ENCODE assay signal across 8 cellular contexts in genomic region chr19:5369962-5370367, GRCh38. TPM values are rescaled to one million over a fixed set of nuclear protein-coding genes. Genes with fewer than 3 reads are reported as not detected.
DNase-seq lines count a peak whose midpoint lies in the region; ATAC-seq and TF ChIP-seq lines count a peak whose summit lies in the region.

No MANE protein-coding gene starts in this region.

- peak; percentile 80 for TF ChIP-seq CTCF in Panc1 (IDR thresholded peaks at IDR 0.05)

- POLR2A ChIA-PET in Panc1 (lab: Charles Lee), result no interaction called here

- no peak overlapping the region for H3K27ac ChIP-seq in Panc1 (ENCODE audit: low read length)

- in situ Hi-C loops in Panc1 (cut with HindIII; ENCODE audit: low pct_unique_long_range_greater_than_20kb, low sequenced_read_pairs), result no loop called here

- no peaks in the 10 kb centered on the region for H3K9me3 ChIP-seq in Panc1 (ENCODE audit: control insufficient read depth, insufficient read depth, low read depth, low read length)

- intact Hi-C loops in Panc1 (cut with micrococcal nuclease; ENCODE audit: unreplicated experiment), result no loop called here

- DNase-seq in NCI-H446 (lab: John Stamatoyannopoulos, UW), result peak; percentile 42 to 62
- no peak for DNase-seq in NCI-H446 treated with DMSO at 0.1 percent for 48 hours (lab: John Stamatoyannopoulos, UW)
- DNase-seq in Panc1 (ENCODE audit: low read depth, low spot score), result no peak
- DNase-seq in activated naive CD4-positive, alpha-beta T cell treated with anti-CD3 and anti-CD28 coated beads, Interleukin-2, amount 50 U/mL, for 16 hours, result peak; percentile 57
- peak; percentile 87 for DNase-seq in islet precursor cell
- DNase-seq in stimulated activated CD8-positive, alpha-beta memory T cell treated with anti-CD3 and anti-CD28 coated beads, Interleukin-12 subunit alpha, Interleukin-12 subunit beta, amount 100 ng/mL, for 4 hours (ENCODE audit: low read depth), result peak; percentile 5
- no peak for DNase-seq in NCI-H526 treated with DMSO at 0.1 percent for 48 hours (lab: John Stamatoyannopoulos, UW)

- no peaks in the 10 kb centered on the region for H3K4me1 ChIP-seq in Panc1 (ENCODE audit: control insufficient read depth, insufficient read depth, low read length)

- no TSS peak for BruUV-seq in Panc1 (replicated peaks; lab: Mats Ljungman, UMichigan)

- no peaks in the 10 kb centered on the region for H3K36me3 ChIP-seq in Panc1 (ENCODE audit: control insufficient read depth, insufficient read depth, low read length)

- no peaks in the 10 kb centered on the region for H3K27me3 ChIP-seq in Panc1 (ENCODE audit: control insufficient read depth, insufficient read depth, low read length)

- ATAC-seq in Panc1 (no peak), GM21576 (IDR thresholded peaks at IDR 0.05; ENCODE audit: unreplicated experiment) (no peak)

- no peak overlapping the region for H3K4me3 ChIP-seq in Panc1 (ENCODE audit: low read depth in 2 of 2, low read length in 2 of 2)

- CTCF ChIA-PET in Panc1 (lab: Charles Lee), result no interaction called here

RNA-seq across cellular contexts. Expression of gene PTPRS, which starts 29.4 kb away (rescaled TPM):
- 85.4 TPM for total RNA-seq in Panc1 (2021; ENCODE audit: unreplicated experiment)
- polyA plus RNA-seq in Panc1 (2012; ENCODE audit: insufficient read length), result 65.9 TPM

Comparison
In these comparisons a context has a peak if more than half of its experiments do, and no peak if none do; other contexts are left out.
1. DNase-seq: peak in NCI-H446 (2 of 2), activated naive CD4-positive, alpha-beta T cell treated with anti-CD3 and anti-CD28 coated beads, Interleukin-2, amount 50 U/mL, for 16 hours (single experiment), islet precursor cell (single experiment) and stimulated activated CD8-positive, alpha-beta memory T cell treated with anti-CD3 and anti-CD28 coated beads, Interleukin-12 subunit alpha, Interleukin-12 subunit beta, amount 100 ng/mL, for 4 hours (single experiment); none in NCI-H446 treated with DMSO at 0.1 percent for 48 hours (single experiment), Panc1 (single experiment) and NCI-H526 treated with DMSO at 0.1 percent for 48 hours (single experiment).